Comparison of ENCODE assay signal across 22 cellular contexts in genomic region chr5:62068554-62068953, GRCh38.
"Had no signal": no experiment of that assay in that cellular context is flagged by ENCODE, and none has a peak within 500 bp of the region (broad histone marks: within the 10 kb centered on the region; RNA-seq: fewer than 3 reads in every experiment).

No MANE protein-coding gene starts in this region.

- H3K36me3 ChIP-seq: heart right ventricle, left ventricle myocardium inferior, ovary, right atrium auricular region, right lobe of liver, transverse colon, upper lobe of left lung, vagina had no signal

- ATAC-seq: heart right ventricle; natural killer cell; right lobe of liver; stimulated activated naive B cell treated with anti-CD40 and anti-IgM and Interleukin-4, amounts not matched to agents 10 μg/mL and 1 μg/mL and 100 μg/mL, for 72 hours had no signal

- H3K4me1 ChIP-seq: heart right ventricle, left ventricle myocardium inferior, right atrium auricular region, right lobe of liver, transverse colon, upper lobe of left lung, vagina had no signal

- H3K9me3 ChIP-seq: heart right ventricle, left ventricle myocardium inferior, ovary, right atrium auricular region, right lobe of liver, transverse colon, upper lobe of left lung, vagina had no signal

- H3K4me1 Mint-ChIP-seq: mesothelial cell of epicardium; naive B cell; natural killer cell; nephron progenitor cell; stimulated activated naive B cell treated with anti-CD40 and anti-IgM and Interleukin-4, amounts not matched to agents 10 μg/mL and 1 μg/mL and 100 μg/mL, for 72 hours had no signal

- H3K4me3 Mint-ChIP-seq: mesothelial cell of epicardium; naive B cell; natural killer cell; nephron progenitor cell; stimulated activated naive B cell treated with anti-CD40 and anti-IgM and Interleukin-4, amounts not matched to agents 10 μg/mL and 1 μg/mL and 100 μg/mL, for 72 hours; stimulated activated naive CD8-positive, alpha-beta T cell treated with anti-CD3 and anti-CD28 coated beads, Interleukin-15, Interleukin-2, amounts not matched to agents 100 ng/mL and 50 ng/mL, for 24 hours had no signal

- H3K27ac Mint-ChIP-seq: mesothelial cell of epicardium; naive B cell; natural killer cell; nephron progenitor cell; progenitor cell of endocrine pancreas; stimulated activated naive B cell treated with anti-CD40 and anti-IgM and Interleukin-4, amounts not matched to agents 10 μg/mL and 1 μg/mL and 100 μg/mL, for 72 hours; stimulated activated naive CD8-positive, alpha-beta T cell treated with anti-CD3 and anti-CD28 coated beads, Interleukin-15, Interleukin-2, amounts not matched to agents 100 ng/mL and 50 ng/mL, for 24 hours had no signal

- H3K27ac ChIP-seq: heart right ventricle, hepatocyte, left ventricle myocardium inferior, ovary, right atrium auricular region, right lobe of liver, transverse colon, upper lobe of left lung, vagina had no signal

- H3K27me3 Mint-ChIP-seq: progenitor cell of endocrine pancreas; stimulated activated naive B cell treated with anti-CD40 and anti-IgM and Interleukin-4, amounts not matched to agents 10 μg/mL and 1 μg/mL and 100 μg/mL, for 72 hours had no signal

- H3K9me3 Mint-ChIP-seq: mesothelial cell of epicardium; nephron progenitor cell; stimulated activated naive B cell treated with anti-CD40 and anti-IgM and Interleukin-4, amounts not matched to agents 10 μg/mL and 1 μg/mL and 100 μg/mL, for 72 hours; stimulated activated naive CD8-positive, alpha-beta T cell treated with anti-CD3 and anti-CD28 coated beads, Interleukin-15, Interleukin-2, amounts not matched to agents 100 ng/mL and 50 ng/mL, for 24 hours had no signal

- DNase-seq: heart right ventricle; left ventricle myocardium inferior; mesendoderm; naive B cell; natural killer cell; nephron progenitor cell; ovary; right lobe of liver; stimulated activated CD4-positive, alpha-beta T cell treated with anti-CD3 and anti-CD28 coated beads, Interleukin-1b, Interleukin-23, amount 100 ng/mL, for 48 hours; stimulated activated CD4-positive, alpha-beta T cell treated with anti-CD3 and anti-CD28 coated beads, Interleukin-4, amount 100 ng/mL, for 1 hour; stimulated activated naive B cell treated with anti-CD40 and anti-IgM and Interleukin-4, amounts not matched to agents 10 μg/mL and 1 μg/mL and 100 μg/mL, for 72 hours; substantia nigra; transverse colon; upper lobe of left lung had no signal

- H3K36me3 Mint-ChIP-seq: mesothelial cell of epicardium; naive B cell; natural killer cell; stimulated activated naive B cell treated with anti-CD40 and anti-IgM and Interleukin-4, amounts not matched to agents 10 μg/mL and 1 μg/mL and 100 μg/mL, for 72 hours had no signal

- H3K4me3 ChIP-seq: heart right ventricle, hepatocyte, left ventricle myocardium inferior, lung, ovary, right atrium auricular region, right lobe of liver, smooth muscle cell, transverse colon, upper lobe of left lung, vagina had no signal
